In the genomic region with DNA sequence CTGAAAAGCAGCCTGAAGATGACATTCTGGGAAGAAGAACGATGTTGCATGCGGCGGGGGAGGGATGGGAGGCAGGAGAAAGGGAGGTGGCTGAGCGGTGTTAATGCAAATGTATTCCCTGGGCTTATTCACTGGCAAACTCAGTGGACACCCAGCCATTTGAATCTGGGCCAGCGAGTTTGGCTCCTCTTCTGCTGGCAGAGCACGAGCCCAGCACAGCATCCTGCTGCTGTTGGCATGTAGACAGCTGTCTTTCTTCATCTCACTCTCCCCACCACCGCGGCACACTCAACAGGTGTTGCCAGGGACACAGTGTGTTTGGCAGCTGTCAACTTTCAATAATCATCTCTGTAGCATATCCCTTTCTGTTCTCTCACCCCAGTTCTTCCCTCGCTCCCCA, we compare ENCODE assay signal across 1 cellular context.
TF ChIP-seq lines count a peak whose summit lies in the region.

No MANE protein-coding gene starts in this region.

TF ChIP-seq in HepG2, 621 proteins besides CTCF, POLR2A, EP300 and RAD21 (continued from another document):
- TF ChIP-seq, protein P1, sequence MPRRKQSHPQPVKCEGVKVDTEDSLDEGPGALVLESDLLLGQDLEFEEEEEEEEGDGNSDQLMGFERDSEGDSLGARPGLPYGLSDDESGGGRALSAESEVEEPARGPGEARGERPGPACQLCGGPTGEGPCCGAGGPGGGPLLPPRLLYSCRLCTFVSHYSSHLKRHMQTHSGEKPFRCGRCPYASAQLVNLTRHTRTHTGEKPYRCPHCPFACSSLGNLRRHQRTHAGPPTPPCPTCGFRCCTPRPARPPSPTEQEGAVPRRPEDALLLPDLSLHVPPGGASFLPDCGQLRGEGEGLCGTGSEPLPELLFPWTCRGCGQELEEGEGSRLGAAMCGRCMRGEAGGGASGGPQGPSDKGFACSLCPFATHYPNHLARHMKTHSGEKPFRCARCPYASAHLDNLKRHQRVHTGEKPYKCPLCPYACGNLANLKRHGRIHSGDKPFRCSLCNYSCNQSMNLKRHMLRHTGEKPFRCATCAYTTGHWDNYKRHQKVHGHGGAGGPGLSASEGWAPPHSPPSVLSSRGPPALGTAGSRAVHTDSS (CRISPR knock-in tag; conservative IDR thresholded peaks at IDR 0.05) = no peak
- no peak for TF ChIP-seq IKZF4 (CRISPR knock-in tag; IDR thresholded peaks at IDR 0.05; ENCODE audit: borderline replicate concordance, low read depth, not compliant biosample characterization)
- no peak for TF ChIP-seq ZBTB7A (CRISPR knock-in tag; IDR thresholded peaks at IDR 0.05)
- TF ChIP-seq RCOR2 (CRISPR knock-in tag; IDR thresholded peaks at IDR 0.05) = no peak
- TF ChIP-seq ZNF124 (CRISPR knock-in tag; IDR thresholded peaks at IDR 0.05) = no peak
- TF ChIP-seq MYNN (CRISPR knock-in tag; IDR thresholded peaks at IDR 0.05; ENCODE audit: low read depth) = no peak
- no peak for TF ChIP-seq ZNF510 (CRISPR knock-in tag; IDR thresholded peaks at IDR 0.05; ENCODE audit: low read depth)
- TF ChIP-seq PAX8 (CRISPR knock-in tag; IDR thresholded peaks at IDR 0.05; ENCODE audit: borderline replicate concordance) = no peak
- no peak for TF ChIP-seq HNRNPK (IDR thresholded peaks at IDR 0.05; ENCODE audit: low read depth, low read length, poor library complexity, severe bottlenecking)
- no peak for TF ChIP-seq ZNF83 (CRISPR knock-in tag; IDR thresholded peaks at IDR 0.05; ENCODE audit: borderline replicate concordance)
- no peak for TF ChIP-seq RELA (CRISPR knock-in tag; IDR thresholded peaks at IDR 0.05)
- no peak for TF ChIP-seq E2F1 (CRISPR knock-in tag; IDR thresholded peaks at IDR 0.05)
- TF ChIP-seq, protein P2, sequence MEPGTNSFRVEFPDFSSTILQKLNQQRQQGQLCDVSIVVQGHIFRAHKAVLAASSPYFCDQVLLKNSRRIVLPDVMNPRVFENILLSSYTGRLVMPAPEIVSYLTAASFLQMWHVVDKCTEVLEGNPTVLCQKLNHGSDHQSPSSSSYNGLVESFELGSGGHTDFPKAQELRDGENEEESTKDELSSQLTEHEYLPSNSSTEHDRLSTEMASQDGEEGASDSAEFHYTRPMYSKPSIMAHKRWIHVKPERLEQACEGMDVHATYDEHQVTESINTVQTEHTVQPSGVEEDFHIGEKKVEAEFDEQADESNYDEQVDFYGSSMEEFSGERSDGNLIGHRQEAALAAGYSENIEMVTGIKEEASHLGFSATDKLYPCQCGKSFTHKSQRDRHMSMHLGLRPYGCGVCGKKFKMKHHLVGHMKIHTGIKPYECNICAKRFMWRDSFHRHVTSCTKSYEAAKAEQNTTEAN (CRISPR knock-in tag; conservative IDR thresholded peaks at IDR 0.05) = no peak
- no peak for TF ChIP-seq MAZ (IDR thresholded peaks at IDR 0.05; ENCODE audit: borderline replicate concordance, low read depth, low read length)
- TF ChIP-seq MAZ (CRISPR knock-in tag; IDR thresholded peaks at IDR 0.05; ENCODE audit: low read depth) = no peak
- no peak for TF ChIP-seq IKZF1 (IDR thresholded peaks at IDR 0.05)
